1 cellular context compared by ENCODE assay signal in the genomic region with DNA sequence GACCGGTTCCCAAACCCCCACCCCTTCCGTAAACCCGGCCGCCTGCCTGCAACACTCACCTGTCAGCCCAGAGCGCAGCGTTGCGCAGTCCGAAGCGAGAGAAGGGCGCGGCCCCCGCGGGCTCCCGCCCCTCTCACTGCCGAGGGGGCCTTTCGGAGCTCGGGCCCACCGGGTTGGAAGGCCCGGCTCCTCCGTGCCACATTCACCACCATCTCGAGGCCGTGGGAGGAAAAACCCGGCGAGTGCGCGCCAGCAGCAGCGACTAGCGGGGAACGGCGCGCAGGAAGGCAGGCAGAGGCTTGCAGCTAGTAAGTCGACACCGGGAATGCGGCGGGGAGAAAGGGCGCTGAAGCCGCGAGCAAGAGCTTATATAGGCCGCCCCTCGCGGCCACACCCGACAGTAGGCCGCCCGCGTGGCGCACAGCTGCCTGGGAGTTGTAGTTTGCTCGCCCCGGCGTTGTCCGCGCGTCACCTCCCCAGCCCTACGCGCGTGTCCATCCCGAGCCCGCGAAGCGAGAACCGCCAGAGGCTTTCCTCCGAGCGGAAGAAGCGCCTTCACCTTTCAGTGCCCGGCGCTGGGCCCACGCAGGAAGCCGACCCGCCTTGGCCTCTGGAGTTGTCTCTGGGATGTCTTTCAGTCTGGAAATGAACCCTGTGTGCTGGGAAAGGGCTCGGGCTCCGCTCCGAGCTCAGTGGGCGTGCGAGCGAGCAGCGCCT.
TF ChIP-seq lines count a peak whose summit lies in the region.

No MANE protein-coding gene starts in this region.

TF ChIP-seq in K562, 482 proteins besides CTCF, POLR2A, EP300 and RAD21 (continued from another document and continues in another):
- TF ChIP-seq, protein P1, sequence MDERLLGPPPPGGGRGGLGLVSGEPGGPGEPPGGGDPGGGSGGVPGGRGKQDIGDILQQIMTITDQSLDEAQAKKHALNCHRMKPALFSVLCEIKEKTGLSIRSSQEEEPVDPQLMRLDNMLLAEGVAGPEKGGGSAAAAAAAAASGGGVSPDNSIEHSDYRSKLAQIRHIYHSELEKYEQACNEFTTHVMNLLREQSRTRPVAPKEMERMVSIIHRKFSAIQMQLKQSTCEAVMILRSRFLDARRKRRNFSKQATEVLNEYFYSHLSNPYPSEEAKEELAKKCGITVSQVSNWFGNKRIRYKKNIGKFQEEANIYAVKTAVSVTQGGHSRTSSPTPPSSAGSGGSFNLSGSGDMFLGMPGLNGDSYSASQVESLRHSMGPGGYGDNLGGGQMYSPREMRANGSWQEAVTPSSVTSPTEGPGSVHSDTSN (CRISPR knock-in tag; IDR thresholded peaks at IDR 0.05; ENCODE audit: low read depth), result no peak
- TF ChIP-seq, protein P1 (tag; conservative IDR thresholded peaks at IDR 0.05; ENCODE audit: low read depth), result no peak
- TF ChIP-seq RBM34 (IDR thresholded peaks at IDR 0.05; ENCODE audit: borderline replicate concordance, insufficient read depth, low read length), result no peak; the same call in 1 of the 2 replicates
- no peak for TF ChIP-seq PTRF (tag; IDR thresholded peaks at IDR 0.05)
- peak; percentile 100 for TF ChIP-seq SUPT5H (IDR thresholded peaks at IDR 0.05)
- TF ChIP-seq FOSL1 (tag; conservative IDR thresholded peaks at IDR 0.05), result peak; percentile 42
- no peak for TF ChIP-seq NCOA1 (IDR thresholded peaks at IDR 0.05; ENCODE audit: low read depth)
- no peak for TF ChIP-seq ADNP (tag; IDR thresholded peaks at IDR 0.05)
- TF ChIP-seq HDGF (IDR thresholded peaks at IDR 0.05), result no peak; the same call in none of the 2 replicates
- TF ChIP-seq TAF15 (IDR thresholded peaks at IDR 0.05; ENCODE audit: low read depth, low read length), result no peak
- TF ChIP-seq, protein P2, sequence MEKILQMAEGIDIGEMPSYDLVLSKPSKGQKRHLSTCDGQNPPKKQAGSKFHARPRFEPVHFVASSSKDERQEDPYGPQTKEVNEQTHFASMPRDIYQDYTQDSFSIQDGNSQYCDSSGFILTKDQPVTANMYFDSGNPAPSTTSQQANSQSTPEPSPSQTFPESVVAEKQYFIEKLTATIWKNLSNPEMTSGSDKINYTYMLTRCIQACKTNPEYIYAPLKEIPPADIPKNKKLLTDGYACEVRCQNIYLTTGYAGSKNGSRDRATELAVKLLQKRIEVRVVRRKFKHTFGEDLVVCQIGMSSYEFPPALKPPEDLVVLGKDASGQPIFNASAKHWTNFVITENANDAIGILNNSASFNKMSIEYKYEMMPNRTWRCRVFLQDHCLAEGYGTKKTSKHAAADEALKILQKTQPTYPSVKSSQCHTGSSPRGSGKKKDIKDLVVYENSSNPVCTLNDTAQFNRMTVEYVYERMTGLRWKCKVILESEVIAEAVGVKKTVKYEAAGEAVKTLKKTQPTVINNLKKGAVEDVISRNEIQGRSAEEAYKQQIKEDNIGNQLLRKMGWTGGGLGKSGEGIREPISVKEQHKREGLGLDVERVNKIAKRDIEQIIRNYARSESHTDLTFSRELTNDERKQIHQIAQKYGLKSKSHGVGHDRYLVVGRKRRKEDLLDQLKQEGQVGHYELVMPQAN (IDR thresholded peaks at IDR 0.05; ENCODE audit: borderline replicate concordance), result peak; percentile 95
- peak; percentile 77; the same call in 1 of the 2 replicates for TF ChIP-seq ZNF12 (CRISPR knock-in tag; IDR thresholded peaks at IDR 0.05)
- no peak for TF ChIP-seq YBX1 (IDR thresholded peaks at IDR 0.05)
- no peak for TF ChIP-seq WHSC1 (IDR thresholded peaks at IDR 0.05; ENCODE audit: low read length)
- no peak for TF ChIP-seq CEBPG (CRISPR knock-in tag; IDR thresholded peaks at IDR 0.05)
- peak in 1 of 2 experiments; percentile 61; a peak in 2 of 4 replicates for TF ChIP-seq CEBPG (tag; conservative IDR thresholded peaks at IDR 0.05 in 1 of 2, IDR thresholded peaks at IDR 0.05 in 1 of 2)
- TF ChIP-seq ILF3 (IDR thresholded peaks at IDR 0.05; ENCODE audit: borderline replicate concordance), result peak; percentile 74; the same call in 1 of the 2 replicates
- TF ChIP-seq ZNF699 (CRISPR knock-in tag; IDR thresholded peaks at IDR 0.05; ENCODE audit: insufficient replicate concordance), result no peak
- TF ChIP-seq XRCC3 (IDR thresholded peaks at IDR 0.05), result no peak
- no peak for TF ChIP-seq CBX5 (IDR thresholded peaks at IDR 0.05; ENCODE audit: borderline replicate concordance, low read depth)
- TF ChIP-seq RAD51 (IDR thresholded peaks at IDR 0.05; ENCODE audit: borderline replicate concordance, low read depth), result no peak
- TF ChIP-seq, protein P3, sequence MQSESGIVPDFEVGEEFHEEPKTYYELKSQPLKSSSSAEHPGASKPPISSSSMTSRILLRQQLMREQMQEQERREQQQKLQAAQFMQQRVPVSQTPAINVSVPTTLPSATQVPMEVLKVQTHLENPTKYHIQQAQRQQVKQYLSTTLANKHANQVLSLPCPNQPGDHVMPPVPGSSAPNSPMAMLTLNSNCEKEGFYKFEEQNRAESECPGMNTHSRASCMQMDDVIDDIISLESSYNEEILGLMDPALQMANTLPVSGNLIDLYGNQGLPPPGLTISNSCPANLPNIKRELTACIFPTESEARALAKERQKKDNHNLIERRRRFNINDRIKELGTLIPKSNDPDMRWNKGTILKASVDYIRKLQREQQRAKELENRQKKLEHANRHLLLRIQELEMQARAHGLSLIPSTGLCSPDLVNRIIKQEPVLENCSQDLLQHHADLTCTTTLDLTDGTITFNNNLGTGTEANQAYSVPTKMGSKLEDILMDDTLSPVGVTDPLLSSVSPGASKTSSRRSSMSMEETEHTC (IDR thresholded peaks at IDR 0.05), result peak; percentile 40; the same call in 1 of the 2 replicates
- TF ChIP-seq ETV1 (tag; conservative IDR thresholded peaks at IDR 0.05; ENCODE audit: low read depth), result peak; percentile 75
- peak; percentile 100 for TF ChIP-seq RBFOX2 (IDR thresholded peaks at IDR 0.05; ENCODE audit: low read depth, low read length)
- no peak for TF ChIP-seq ZNF717 (CRISPR knock-in tag; IDR thresholded peaks at IDR 0.05)
- TF ChIP-seq SRSF9 (IDR thresholded peaks at IDR 0.05; ENCODE audit: borderline replicate concordance, low read depth, low read length), result no peak
- peak; percentile 99 for TF ChIP-seq POLR2H (tag; IDR thresholded peaks at IDR 0.05; ENCODE audit: low read depth)
- peak; percentile 85; the same call in 1 of the 2 replicates for TF ChIP-seq JUN (IDR thresholded peaks at IDR 0.05; ENCODE audit: borderline replicate concordance, low read depth, low read length)
- no peak for TF ChIP-seq JUN (CRISPR knock-in tag; IDR thresholded peaks at IDR 0.05; ENCODE audit: borderline replicate concordance)
- TF ChIP-seq KHSRP (IDR thresholded peaks at IDR 0.05), result no peak
- no peak for TF ChIP-seq BRD9 (IDR thresholded peaks at IDR 0.05; ENCODE audit: low read depth, partially characterized antibody)
- TF ChIP-seq, protein P4, sequence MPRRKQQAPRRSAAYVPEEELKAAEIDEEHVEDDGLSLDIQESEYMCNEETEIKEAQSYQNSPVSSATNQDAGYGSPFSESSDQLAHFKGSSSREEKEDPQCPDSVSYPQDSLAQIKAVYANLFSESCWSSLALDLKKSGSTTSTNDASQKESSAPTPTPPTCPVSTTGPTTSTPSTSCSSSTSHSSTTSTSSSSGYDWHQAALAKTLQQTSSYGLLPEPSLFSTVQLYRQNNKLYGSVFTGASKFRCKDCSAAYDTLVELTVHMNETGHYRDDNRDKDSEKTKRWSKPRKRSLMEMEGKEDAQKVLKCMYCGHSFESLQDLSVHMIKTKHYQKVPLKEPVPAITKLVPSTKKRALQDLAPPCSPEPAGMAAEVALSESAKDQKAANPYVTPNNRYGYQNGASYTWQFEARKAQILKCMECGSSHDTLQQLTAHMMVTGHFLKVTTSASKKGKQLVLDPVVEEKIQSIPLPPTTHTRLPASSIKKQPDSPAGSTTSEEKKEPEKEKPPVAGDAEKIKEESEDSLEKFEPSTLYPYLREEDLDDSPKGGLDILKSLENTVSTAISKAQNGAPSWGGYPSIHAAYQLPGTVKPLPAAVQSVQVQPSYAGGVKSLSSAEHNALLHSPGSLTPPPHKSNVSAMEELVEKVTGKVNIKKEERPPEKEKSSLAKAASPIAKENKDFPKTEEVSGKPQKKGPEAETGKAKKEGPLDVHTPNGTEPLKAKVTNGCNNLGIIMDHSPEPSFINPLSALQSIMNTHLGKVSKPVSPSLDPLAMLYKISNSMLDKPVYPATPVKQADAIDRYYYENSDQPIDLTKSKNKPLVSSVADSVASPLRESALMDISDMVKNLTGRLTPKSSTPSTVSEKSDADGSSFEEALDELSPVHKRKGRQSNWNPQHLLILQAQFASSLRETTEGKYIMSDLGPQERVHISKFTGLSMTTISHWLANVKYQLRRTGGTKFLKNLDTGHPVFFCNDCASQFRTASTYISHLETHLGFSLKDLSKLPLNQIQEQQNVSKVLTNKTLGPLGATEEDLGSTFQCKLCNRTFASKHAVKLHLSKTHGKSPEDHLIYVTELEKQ (CRISPR knock-in tag; IDR thresholded peaks at IDR 0.05), result no peak
- TF ChIP-seq RFX1 (IDR thresholded peaks at IDR 0.05), result no peak
- TF ChIP-seq, protein P5, sequence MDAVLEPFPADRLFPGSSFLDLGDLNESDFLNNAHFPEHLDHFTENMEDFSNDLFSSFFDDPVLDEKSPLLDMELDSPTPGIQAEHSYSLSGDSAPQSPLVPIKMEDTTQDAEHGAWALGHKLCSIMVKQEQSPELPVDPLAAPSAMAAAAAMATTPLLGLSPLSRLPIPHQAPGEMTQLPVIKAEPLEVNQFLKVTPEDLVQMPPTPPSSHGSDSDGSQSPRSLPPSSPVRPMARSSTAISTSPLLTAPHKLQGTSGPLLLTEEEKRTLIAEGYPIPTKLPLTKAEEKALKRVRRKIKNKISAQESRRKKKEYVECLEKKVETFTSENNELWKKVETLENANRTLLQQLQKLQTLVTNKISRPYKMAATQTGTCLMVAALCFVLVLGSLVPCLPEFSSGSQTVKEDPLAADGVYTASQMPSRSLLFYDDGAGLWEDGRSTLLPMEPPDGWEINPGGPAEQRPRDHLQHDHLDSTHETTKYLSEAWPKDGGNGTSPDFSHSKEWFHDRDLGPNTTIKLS (IDR thresholded peaks at IDR 0.05; ENCODE audit: borderline replicate concordance, low read depth), result peak; percentile 87
- no peak for TF ChIP-seq FOXA3 (CRISPR knock-in tag; conservative IDR thresholded peaks at IDR 0.05 in 1 of 2, IDR thresholded peaks at IDR 0.05 in 1 of 2)
- no peak for TF ChIP-seq ZNF77 (CRISPR knock-in tag; IDR thresholded peaks at IDR 0.05)
- TF ChIP-seq, protein P6, sequence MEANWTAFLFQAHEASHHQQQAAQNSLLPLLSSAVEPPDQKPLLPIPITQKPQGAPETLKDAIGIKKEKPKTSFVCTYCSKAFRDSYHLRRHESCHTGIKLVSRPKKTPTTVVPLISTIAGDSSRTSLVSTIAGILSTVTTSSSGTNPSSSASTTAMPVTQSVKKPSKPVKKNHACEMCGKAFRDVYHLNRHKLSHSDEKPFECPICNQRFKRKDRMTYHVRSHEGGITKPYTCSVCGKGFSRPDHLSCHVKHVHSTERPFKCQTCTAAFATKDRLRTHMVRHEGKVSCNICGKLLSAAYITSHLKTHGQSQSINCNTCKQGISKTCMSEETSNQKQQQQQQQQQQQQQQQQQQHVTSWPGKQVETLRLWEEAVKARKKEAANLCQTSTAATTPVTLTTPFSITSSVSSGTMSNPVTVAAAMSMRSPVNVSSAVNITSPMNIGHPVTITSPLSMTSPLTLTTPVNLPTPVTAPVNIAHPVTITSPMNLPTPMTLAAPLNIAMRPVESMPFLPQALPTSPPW (CRISPR knock-in tag; IDR thresholded peaks at IDR 0.05), result peak; percentile 83
- peak; percentile 47; the same call in 1 of the 2 replicates for TF ChIP-seq ATF1 (CRISPR knock-in tag; IDR thresholded peaks at IDR 0.05)
- TF ChIP-seq ATF1 (tag; IDR thresholded peaks at IDR 0.05), result peak; percentile 94
- peak; percentile 80 to 84 for TF ChIP-seq NRF1 (conservative IDR thresholded peaks at IDR 0.05 in 1 of 2, IDR thresholded peaks at IDR 0.05 in 1 of 2)
- no peak for TF ChIP-seq ZNF354B (CRISPR knock-in tag; IDR thresholded peaks at IDR 0.05)
- TF ChIP-seq, protein P7, sequence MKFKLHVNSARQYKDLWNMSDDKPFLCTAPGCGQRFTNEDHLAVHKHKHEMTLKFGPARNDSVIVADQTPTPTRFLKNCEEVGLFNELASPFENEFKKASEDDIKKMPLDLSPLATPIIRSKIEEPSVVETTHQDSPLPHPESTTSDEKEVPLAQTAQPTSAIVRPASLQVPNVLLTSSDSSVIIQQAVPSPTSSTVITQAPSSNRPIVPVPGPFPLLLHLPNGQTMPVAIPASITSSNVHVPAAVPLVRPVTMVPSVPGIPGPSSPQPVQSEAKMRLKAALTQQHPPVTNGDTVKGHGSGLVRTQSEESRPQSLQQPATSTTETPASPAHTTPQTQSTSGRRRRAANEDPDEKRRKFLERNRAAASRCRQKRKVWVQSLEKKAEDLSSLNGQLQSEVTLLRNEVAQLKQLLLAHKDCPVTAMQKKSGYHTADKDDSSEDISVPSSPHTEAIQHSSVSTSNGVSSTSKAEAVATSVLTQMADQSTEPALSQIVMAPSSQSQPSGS (CRISPR knock-in tag; IDR thresholded peaks at IDR 0.05), result no peak
- TF ChIP-seq, protein P8, sequence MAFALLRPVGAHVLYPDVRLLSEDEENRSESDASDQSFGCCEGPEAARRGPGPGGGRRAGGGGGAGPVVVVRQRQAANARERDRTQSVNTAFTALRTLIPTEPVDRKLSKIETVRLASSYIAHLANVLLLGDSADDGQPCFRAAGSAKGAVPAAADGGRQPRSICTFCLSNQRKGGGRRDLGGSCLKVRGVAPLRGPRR (CRISPR knock-in tag; IDR thresholded peaks at IDR 0.05), result no peak
- TF ChIP-seq MAFG (tag; conservative IDR thresholded peaks at IDR 0.05), result no peak
- TF ChIP-seq ZNF75A (CRISPR knock-in tag; IDR thresholded peaks at IDR 0.05), result no peak
- TF ChIP-seq, protein P9, sequence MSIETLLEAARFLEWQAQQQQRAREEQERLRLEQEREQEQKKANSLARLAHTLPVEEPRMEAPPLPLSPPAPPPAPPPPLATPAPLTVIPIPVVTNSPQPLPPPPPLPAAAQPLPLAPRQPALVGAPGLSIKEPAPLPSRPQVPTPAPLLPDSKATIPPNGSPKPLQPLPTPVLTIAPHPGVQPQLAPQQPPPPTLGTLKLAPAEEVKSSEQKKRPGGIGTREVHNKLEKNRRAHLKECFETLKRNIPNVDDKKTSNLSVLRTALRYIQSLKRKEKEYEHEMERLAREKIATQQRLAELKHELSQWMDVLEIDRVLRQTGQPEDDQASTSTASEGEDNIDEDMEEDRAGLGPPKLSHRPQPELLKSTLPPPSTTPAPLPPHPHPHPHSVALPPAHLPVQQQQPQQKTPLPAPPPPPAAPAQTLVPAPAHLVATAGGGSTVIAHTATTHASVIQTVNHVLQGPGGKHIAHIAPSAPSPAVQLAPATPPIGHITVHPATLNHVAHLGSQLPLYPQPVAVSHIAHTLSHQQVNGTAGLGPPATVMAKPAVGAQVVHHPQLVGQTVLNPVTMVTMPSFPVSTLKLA (conservative IDR thresholded peaks at IDR 0.05), result peak; percentile 89 to 94
- TF ChIP-seq, protein P10, sequence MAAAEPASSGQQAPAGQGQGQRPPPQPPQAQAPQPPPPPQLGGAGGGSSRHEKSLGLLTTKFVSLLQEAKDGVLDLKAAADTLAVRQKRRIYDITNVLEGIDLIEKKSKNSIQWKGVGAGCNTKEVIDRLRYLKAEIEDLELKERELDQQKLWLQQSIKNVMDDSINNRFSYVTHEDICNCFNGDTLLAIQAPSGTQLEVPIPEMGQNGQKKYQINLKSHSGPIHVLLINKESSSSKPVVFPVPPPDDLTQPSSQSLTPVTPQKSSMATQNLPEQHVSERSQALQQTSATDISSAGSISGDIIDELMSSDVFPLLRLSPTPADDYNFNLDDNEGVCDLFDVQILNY (CRISPR knock-in tag; IDR thresholded peaks at IDR 0.05), result peak; percentile 96
